11 cellular contexts compared by ENCODE assay signal in the genomic region with DNA sequence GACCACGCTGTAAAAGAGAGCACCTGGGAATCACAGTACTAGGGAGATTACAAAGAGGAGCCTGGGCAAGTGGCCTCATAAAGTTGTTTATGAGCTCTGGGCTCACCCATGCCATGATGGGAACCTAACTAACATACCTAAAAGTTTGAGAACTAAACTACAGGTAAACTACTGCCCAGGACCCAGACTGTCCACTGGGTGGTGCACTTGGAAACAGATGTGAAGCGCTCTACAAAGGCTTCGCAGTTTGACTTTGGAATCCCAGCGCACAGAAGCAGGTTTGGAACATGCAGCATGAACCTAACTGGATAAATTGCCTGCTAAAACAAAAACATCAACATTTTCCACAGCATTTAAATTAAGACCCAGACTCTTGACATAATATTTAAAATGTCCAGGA.
DNase-seq lines count a peak whose midpoint lies in the region; ATAC-seq and TF ChIP-seq lines count a peak whose summit lies in the region.
"Had no signal": no experiment of that assay in that cellular context is flagged by ENCODE, and none has a peak within 500 bp of the region (broad histone marks: within the 10 kb centered on the region; RNA-seq: fewer than 3 reads in every experiment).

No MANE protein-coding gene starts in this region.

- no peaks in the 10 kb centered on the region for H3K4me1 Mint-ChIP-seq in Caco-2 (ENCODE audit: low read depth, unreplicated experiment)
- H3K4me1 Mint-ChIP-seq: brain, naive B cell had no signal

- H3K4me3 Mint-ChIP-seq in Caco-2 (ENCODE audit: unreplicated experiment), result no peak overlapping the region
- H3K4me3 Mint-ChIP-seq: brain, naive B cell had no signal

- peaks cover 2% of the 10 kb centered on the region; the same call in 1 of the 2 replicates for H3K4me1 ChIP-seq in Caco-2
- no peaks in the 10 kb centered on the region for H3K4me1 ChIP-seq in OCI-LY3 (ENCODE audit: low read length)

- POLR2A ChIA-PET in Caco-2 (lab: Charles Lee), result no interaction called here

- H3K9me3 ChIP-seq in Caco-2, result no peaks in the 10 kb centered on the region
- no peaks in the 10 kb centered on the region for H3K9me3 ChIP-seq in OCI-LY3 (ENCODE audit: insufficient read depth, low read length)
- H3K9me3 ChIP-seq: thoracic aorta had no signal

- H2AFZ ChIP-seq in OCI-LY3 (ENCODE audit: low read depth, low read length), result no peak overlapping the region

- TF ChIP-seq CTCF in Caco-2 (IDR thresholded peaks at IDR 0.05; ENCODE audit: insufficient read depth in 1 of 2, low read depth in 1 of 2, low read length in 1 of 2, severe bottlenecking in 1 of 2, unreplicated experiment in 1 of 2) (peak; percentile 81 to 96), OCI-LY3 (IDR thresholded peaks at IDR 0.05; ENCODE audit: low read depth, low read length) (peak; percentile 55)

- TF ChIP-seq POLR2A in GM18505 (IDR thresholded peaks at IDR 0.05; ENCODE audit: borderline replicate concordance, extremely low read depth, insufficient read depth, insufficient read length), result no peak

- H3K4me3 ChIP-seq in Caco-2 (ENCODE audit: low read depth, low read length), result no peak overlapping the region
- H3K4me3 ChIP-seq in OCI-LY3 (ENCODE audit: low read length), result no peak overlapping the region
- H3K4me3 ChIP-seq: thoracic aorta had no signal

- no peaks in the 10 kb centered on the region for H3K27me3 ChIP-seq in Caco-2 (replicated peaks; ENCODE audit: control insufficient read depth, insufficient read depth, low read length)
- H3K27me3 ChIP-seq in OCI-LY3 (ENCODE audit: low read depth, low read length), result no peaks in the 10 kb centered on the region

- no peak overlapping the region for H3K27ac Mint-ChIP-seq in Caco-2 (ENCODE audit: unreplicated experiment)
- H3K27ac Mint-ChIP-seq: brain, naive B cell had no signal

- no peak overlapping the region for H3K4me2 ChIP-seq in OCI-LY3 (ENCODE audit: low read length)

- peak; percentile 68 to 74 for DNase-seq in Caco-2
- peak; percentile 23 for DNase-seq in iPS DF 19.7 (ENCODE audit: low read depth, low spot score)
- no peak for DNase-seq in NCI-H1436 treated with DMSO at 0.1 percent for 48 hours (lab: John Stamatoyannopoulos, UW)
- no peak for DNase-seq in NCI-H1436 (lab: John Stamatoyannopoulos, UW)
- DNase-seq in DMS153 (lab: John Stamatoyannopoulos, UW), result no peak
- DNase-seq: naive B cell had no signal

- H3K36me3 ChIP-seq in Caco-2 (ENCODE audit: control insufficient read depth, insufficient read depth, low read length), result no peaks in the 10 kb centered on the region
- no peaks in the 10 kb centered on the region for H3K36me3 ChIP-seq in OCI-LY3 (replicated peaks; ENCODE audit: low read depth, low read length)
- H3K36me3 ChIP-seq: thoracic aorta had no signal

- H3K27me3 Mint-ChIP-seq in Caco-2 (ENCODE audit: insufficient read depth, unreplicated experiment), result peaks cover 8% of the 10 kb centered on the region

- H3K79me2 ChIP-seq in OCI-LY3 (ENCODE audit: low read length), result no peaks in the 10 kb centered on the region

- intact Hi-C loops in Caco-2 (cut with micrococcal nuclease; ENCODE audit: unreplicated experiment), result loop anchor here (1.0 kb wide), 6 partner anchors 208 to 386 kb away; no protein-coding TSS in a partner anchor

- no peak overlapping the region for H3K27ac ChIP-seq in OCI-LY3 (ENCODE audit: low read length)
- H3K27ac ChIP-seq: thoracic aorta had no signal

- H3K9me3 Mint-ChIP-seq in Caco-2 (ENCODE audit: unreplicated experiment), result no peaks in the 10 kb centered on the region

- H4K20me1 ChIP-seq in OCI-LY3 (ENCODE audit: insufficient read depth, low read length), result no peaks in the 10 kb centered on the region

- ATAC-seq in GM21526 (IDR thresholded peaks at IDR 0.05; ENCODE audit: low FRiP score, unreplicated experiment), result peak; percentile 81
- no peak for ATAC-seq in GM18505 (IDR thresholded peaks at IDR 0.05; ENCODE audit: unreplicated experiment)

- CTCF ChIA-PET in Caco-2 (lab: Charles Lee), result interaction anchor here (1.2 kb wide), 1 partner anchor 381 kb away, joined by 6 read pairs; no protein-coding TSS in a partner anchor

- no TSS peak for BruUV-seq in Caco-2 (replicated peaks; lab: Mats Ljungman, UMichigan)

- no peaks in the 10 kb centered on the region for H3K36me3 Mint-ChIP-seq in Caco-2 (ENCODE audit: insufficient read depth, unreplicated experiment)
- H3K36me3 Mint-ChIP-seq: brain, naive B cell had no signal

- no peak overlapping the region for H3K9ac ChIP-seq in OCI-LY3 (ENCODE audit: low read length)

Comparison
In these comparisons a context has a peak if more than half of its experiments do, and no peak if none do; other contexts are left out.
1. DNase-seq: peak in Caco-2 (2 of 2) and iPS DF 19.7 (single experiment); none in NCI-H1436 treated with DMSO at 0.1 percent for 48 hours (single experiment), NCI-H1436 (single experiment) and DMS153 (single experiment).